8 cellular contexts compared by ENCODE assay signal in genomic region chr9:115204827-115205506, GRCh38.
DNase-seq lines count a peak whose midpoint lies in the region; ATAC-seq and TF ChIP-seq lines count a peak whose summit lies in the region.

No MANE protein-coding gene starts in this region.

- TF ChIP-seq CTCF in AG04449 (IDR thresholded peaks at IDR 0.05; ENCODE audit: insufficient read depth, low read length, missing control alignments) (no peak), chondrocyte (IDR thresholded peaks at IDR 0.05) (no peak)

- H2AFZ ChIP-seq in Karpas-422 (ENCODE audit: low read length) = no peak overlapping the region

- CTCF ChIA-PET in AG04449 (lab: Yijun Ruan, JAX) = interaction anchor here (0.9 to 1.6 kb wide), 2 partner anchors 19 to 320 kb away, joined by 3 to 4 read pairs; no protein-coding TSS in a partner anchor

- no peaks in the 10 kb centered on the region for H3K27me3 ChIP-seq in Karpas-422 (ENCODE audit: low read length)

- DNase-seq in AG04449 (ENCODE audit: low read depth, low spot score) (peak; percentile 85), amniotic stem cell (lab: John Stamatoyannopoulos, UW) (peak; percentile 30), chondrocyte (ENCODE audit: low spot score) (no peak), Karpas-422 (no peak), Kasumi-1 (lab: John Stamatoyannopoulos, UW) (no peak)
- DNase-seq in effector CD8-positive, alpha-beta T cell (lab: John Stamatoyannopoulos, UW) = no peak

- H3K27ac Mint-ChIP-seq in chondrocyte (ENCODE audit: unreplicated experiment) = no peak overlapping the region

- H3K4me2 ChIP-seq in Karpas-422 (ENCODE audit: low read depth, low read length, poor library complexity, severe bottlenecking) = no peak overlapping the region

- H3K4me3 Mint-ChIP-seq in chondrocyte (ENCODE audit: unreplicated experiment) = no peak overlapping the region

- no peaks in the 10 kb centered on the region for H3K79me2 ChIP-seq in Karpas-422 (ENCODE audit: low read length)

- H3K4me1 Mint-ChIP-seq in chondrocyte (ENCODE audit: low read depth) = peaks cover 61% of the 10 kb centered on the region

- H3K9me2 ChIP-seq in Karpas-422 (replicated peaks; ENCODE audit: insufficient read depth, low read length) = no peaks in the 10 kb centered on the region

- no peaks in the 10 kb centered on the region for H3K9me3 Mint-ChIP-seq in chondrocyte (ENCODE audit: low read depth)

- H3K36me3 Mint-ChIP-seq in chondrocyte (ENCODE audit: low read depth) = no peaks in the 10 kb centered on the region

- ATAC-seq in GM19328 (IDR thresholded peaks at IDR 0.05; ENCODE audit: unreplicated experiment) = peak; percentile 39
- peak; percentile 49 for ATAC-seq in HG03159 (IDR thresholded peaks at IDR 0.05; ENCODE audit: unreplicated experiment)

- no peak overlapping the region for H3K27ac ChIP-seq in Karpas-422 (ENCODE audit: low read length)

- no peaks in the 10 kb centered on the region for H3K4me1 ChIP-seq in Karpas-422 (ENCODE audit: low read length)

- H3K9ac ChIP-seq in Karpas-422 (ENCODE audit: low read length) = no peak overlapping the region

- POLR2A ChIA-PET in AG04449 (lab: Yijun Ruan, JAX) = interaction anchor here (0.5 kb wide), 1 partner anchor 93 kb away, joined by 3 read pairs; no protein-coding TSS in a partner anchor

- H3K36me3 ChIP-seq in Karpas-422 (ENCODE audit: insufficient read depth, low read length) = no peaks in the 10 kb centered on the region

- H3K9me3 ChIP-seq in Karpas-422 (ENCODE audit: low read length) = no peaks in the 10 kb centered on the region

- no peaks in the 10 kb centered on the region for H4K20me1 ChIP-seq in Karpas-422 (ENCODE audit: insufficient read depth, low read depth, low read length)

- H3K4me3 ChIP-seq in AG04449 (ENCODE audit: low read depth, low read length) (no peak overlapping the region), Karpas-422 (ENCODE audit: low read length) (no peak overlapping the region)

- no peaks in the 10 kb centered on the region for H3K27me3 Mint-ChIP-seq in chondrocyte (ENCODE audit: low read depth)

Comparison
In these comparisons a context has a peak if more than half of its experiments do, and no peak if none do; other contexts are left out.
1. DNase-seq: peak in AG04449 (single experiment) and amniotic stem cell (single experiment); none in chondrocyte (single experiment), Karpas-422 (single experiment), effector CD8-positive, alpha-beta T cell (single experiment) and Kasumi-1 (0 of 2).